30 cellular contexts compared by ENCODE assay signal in genomic region chr4:160318567-160319220, GRCh38.
A peak's percentile ranks its signal among the peaks of the same experiment; 100 is the strongest.
DNase-seq lines count a peak whose midpoint lies in the region; ATAC-seq, FAIRE-seq and TF ChIP-seq lines count a peak whose summit lies in the region.
"Had no signal": no experiment of that assay in that cellular context is flagged by ENCODE, and none has a peak within 500 bp of the region (broad histone marks: within the 10 kb centered on the region; RNA-seq: fewer than 3 reads in every experiment).

No MANE protein-coding gene starts in this region.

- H3K9ac ChIP-seq in HCT116 (ENCODE audit: low read length) = peak overlapping the region; percentile 52
- H3K9ac ChIP-seq: GM23248 had no signal

- H3K9me2 ChIP-seq in HCT116 (ENCODE audit: insufficient read depth) = 0 out of 2 replicates have a peak, but pooled peaks cover 2% of the 10 kb centered on the region

- ATAC-seq in A549 (peak; percentile 73 to 80), HCT116 (peak; percentile 67), RWPE2 (ENCODE audit: low read depth) (peak; percentile 35)
- ATAC-seq: heart left ventricle, left ventricle myocardium superior, right lobe of liver had no signal

- H3K4me1 ChIP-seq in A549 (peaks cover 32% of the 10 kb centered on the region), HCT116 (ENCODE audit: control insufficient read depth in 1 of 2, insufficient read depth in 2 of 2, low read length in 2 of 2) (peaks cover 28 to 43% of the 10 kb centered on the region in 2 experiments), RWPE2 (ENCODE audit: insufficient read depth, poor library complexity, severe bottlenecking) (peaks cover 21% of the 10 kb centered on the region)
- H3K4me1 ChIP-seq: heart left ventricle, Peyer's patch, right lobe of liver, stomach, thyroid gland had no signal

- no peaks in the 10 kb centered on the region for H3K36me3 ChIP-seq in HCT116 (ENCODE audit: control insufficient read depth in 1 of 2, insufficient read depth in 2 of 2, low read length in 2 of 2)
- H3K36me3 ChIP-seq in RWPE2 (ENCODE audit: low read depth) = no peaks in the 10 kb centered on the region
- H3K36me3 ChIP-seq: heart left ventricle, Peyer's patch, right lobe of liver, stomach, thyroid gland had no signal

- no peaks in the 10 kb centered on the region for H3K79me2 ChIP-seq in HCT116 (ENCODE audit: insufficient read depth, low read length)

- POLR2A ChIA-PET in A549 (lab: Yijun Ruan, JAX) (interaction anchor here (0.6 kb wide), 1 partner anchor 361 kb away, joined by 3 read pairs; no protein-coding TSS in a partner anchor), HCT116 (lab: Charles Lee) (interaction anchor here (1.1 kb wide), 1 partner anchor 10 kb away, joined by 5 read pairs; no protein-coding TSS in a partner anchor)

- H3K27me3 ChIP-seq in HCT116 (ENCODE audit: insufficient read depth, low read length) = no peaks in the 10 kb centered on the region
- no peaks in the 10 kb centered on the region for H3K27me3 ChIP-seq in RWPE2 (ENCODE audit: insufficient read depth, poor library complexity, severe bottlenecking)
- H3K27me3 ChIP-seq: heart left ventricle, Peyer's patch, right lobe of liver, stomach, thyroid gland had no signal

- H2AFZ ChIP-seq in HCT116 (ENCODE audit: low read depth, low read length, poor library complexity, severe bottlenecking) = peak overlapping the region; percentile 84
- H2AFZ ChIP-seq: GM23248 had no signal

- 10% methylated on average over 6 of the region's 6 CpGs for WGBS in A549 (ENCODE audit: missing lambda C conversion rate)

- H4K20me1 ChIP-seq in HCT116 (ENCODE audit: insufficient read depth) = no peaks in the 10 kb centered on the region

- TF ChIP-seq RAD21 in A549 (conservative IDR thresholded peaks at IDR 0.05 in 1 of 2, IDR thresholded peaks at IDR 0.05 in 1 of 2) (peak in 1 of 2 experiments; percentile 19; a peak in 3 of 5 replicates), HCT116 (IDR thresholded peaks at IDR 0.05; ENCODE audit: low read depth) (no peak)

- DNase-seq in A549 (ENCODE audit: low read depth in 1 of 2, low spot score in 1 of 2) (peak in 1 of 2 experiments; percentile 82), HCT116 (ENCODE audit: low read depth, low spot score) (peak; percentile 35), RWPE2 (ENCODE audit: low spot score) (no peak), epithelial cell of prostate (ENCODE audit: low read depth, low spot score) (no peak), GM12891 (ENCODE audit: insufficient read length, low spot score) (no peak), hypothalamus (lab: John Stamatoyannopoulos, UW) (no peak), posterior vena cava (ENCODE audit: low spot score) (no peak), dermis blood vessel endothelial cell (no peak)
- DNase-seq: activated CD4-positive, alpha-beta memory T cell treated with anti-CD3 and anti-CD28 coated beads, Interleukin-2, amount 10 ng/mL, durations not matched to agents 7 days and 5 days; activated CD4-positive, alpha-beta T cell treated with anti-CD3 and anti-CD28 coated beads for 1 hour; activated CD8-positive, alpha-beta memory T cell treated with anti-CD3 and anti-CD28 coated beads, Interleukin-2, amount 50 U/mL, for 4 hours; activated naive CD4-positive, alpha-beta T cell treated with Interleukin-2 at 50 U/mL for 16 hours; AML-193; caudate nucleus; CD4-positive, alpha-beta T cell; cortex of kidney; DMS153; GM23248; heart left ventricle; kidney; left ventricle myocardium superior; NCI-H1930; NCI-H524; Peyer's patch; right lobe of liver; stimulated activated CD4-positive, alpha-beta T cell treated with anti-CD3 and anti-CD28 coated beads, Interleukin-12 subunit alpha, Interleukin-12 subunit beta, amount 100 ng/mL, for 4 hours; stimulated activated CD4-positive, alpha-beta T cell treated with anti-CD3 and anti-CD28 coated beads, Interleukin-2, amount 100 ng/mL, for 48 hours; stomach; thyroid gland had no signal

- H3K9me3 ChIP-seq in A549 = peaks cover 22% of the 10 kb centered on the region
- H3K9me3 ChIP-seq in HCT116 (ENCODE audit: control insufficient read depth in 1 of 2, insufficient read depth in 1 of 2, low read depth in 1 of 2, low read length in 2 of 2) = no peaks in the 10 kb centered on the region
- no peaks in the 10 kb centered on the region for H3K9me3 ChIP-seq in RWPE2 (ENCODE audit: severe bottlenecking)
- H3K9me3 ChIP-seq: heart left ventricle, Peyer's patch, right lobe of liver, stomach, thyroid gland had no signal

- BruUV-seq in HCT116 (replicated peaks; lab: Mats Ljungman, UMichigan) = no TSS peak

- FAIRE-seq in A549 (lab: Jason Lieb, UNC) (no peak), GM12891 (lab: Jason Lieb, UNC) (no peak)
- FAIRE-seq: G401.6, kidney had no signal

- TF ChIP-seq CTCF in A549 (IDR thresholded peaks at IDR 0.05) = no peak
- TF ChIP-seq CTCF in HCT116 (IDR thresholded peaks at IDR 0.05 in 2 of 3, conservative IDR thresholded peaks at IDR 0.05 in 1 of 3; ENCODE audit: borderline replicate concordance in 1 of 3, insufficient read depth in 1 of 3, low read depth in 2 of 3, low read length in 2 of 3) = no peak
- TF ChIP-seq CTCF in RWPE2 (IDR thresholded peaks at IDR 0.05; ENCODE audit: poor library complexity, severe bottlenecking) = no peak

- H3K27ac ChIP-seq in A549 (peak overlapping the region; percentile 96 to 99), HCT116 (ENCODE audit: low read depth, low read length) (peak overlapping the region; percentile 91), RWPE2 (ENCODE audit: poor library complexity, severe bottlenecking) (peak overlapping the region; percentile 75), epithelial cell of prostate (peak overlapping the region; percentile 80)
- H3K27ac ChIP-seq: GM23248, heart left ventricle, Peyer's patch, right lobe of liver, stomach, thyroid gland had no signal

- TF ChIP-seq POLR2A in A549 (IDR thresholded peaks at IDR 0.05; ENCODE audit: low read length) (no peak), HCT116 (IDR thresholded peaks at IDR 0.05; ENCODE audit: borderline replicate concordance, extremely low read depth, insufficient read depth, insufficient read length) (no peak), GM12891 (IDR thresholded peaks at IDR 0.05; ENCODE audit: low read depth, low read length) (no peak)

- CTCF ChIA-PET in A549 (lab: Yijun Ruan, JAX) (no interaction called here), HCT116 (lab: Charles Lee) (no interaction called here)

- H3K4me3 ChIP-seq in A549 = peak overlapping the region; percentile 32
- H3K4me3 ChIP-seq in HCT116 (replicated peaks in 1 of 2; ENCODE audit: low read depth in 1 of 2, low read length in 2 of 2) = peak overlapping the region in 1 of 2 experiments; percentile 43; a peak in 2 of 4 replicates
- no peak overlapping the region for H3K4me3 ChIP-seq in RWPE2 (ENCODE audit: severe bottlenecking)
- H3K4me3 ChIP-seq: GM23248, heart left ventricle, Peyer's patch, right lobe of liver, stomach, thyroid gland had no signal

- peak overlapping the region; percentile 87 for H3K4me2 ChIP-seq in A549
- peak overlapping the region; percentile 71 for H3K4me2 ChIP-seq in HCT116 (ENCODE audit: low read length)

- intact Hi-C loops in HCT116 (cut with micrococcal nuclease) (no loop called here), posterior vena cava (cut with DNase I) (no loop called here)

- no peak for TF ChIP-seq EP300 in A549 (IDR thresholded peaks at IDR 0.05)

- RAD21 ChIA-PET in HCT116 (lab: Charles Lee; ENCODE audit: low non-redundant PET in 1 of 2, low total read pairs in 2 of 2, uncharacterized antibody in 2 of 2, unreplicated experiment in 2 of 2) = no interaction called here

TF ChIP-seq in A549, 52 proteins besides CTCF, POLR2A, EP300 and RAD21:
- TF ChIP-seq CEBPB (IDR thresholded peaks at IDR 0.05) (peak in 1 of 2 experiments; percentile 77; a peak in 2 of 4 replicates), JUN (IDR thresholded peaks at IDR 0.05) (no peak; a peak in 1 of 5 replicates), SMC3 (IDR thresholded peaks at IDR 0.05) (0 out of 3 replicates have a peak, but pooled peaks have one; percentile 5)

TF ChIP-seq in HCT116, 20 proteins besides CTCF, POLR2A, EP300 and RAD21:
- no peak for TF ChIP-seq POLR2AphosphoS5 (IDR thresholded peaks at IDR 0.05; ENCODE audit: low read depth, low read length)
- peak; percentile 48; the same call in 1 of the 2 replicates for TF ChIP-seq CEBPB (IDR thresholded peaks at IDR 0.05; ENCODE audit: low read depth)

TF ChIP-seq in GM12891, 5 proteins besides CTCF, POLR2A, EP300 and RAD21:
- no peak for TF ChIP-seq POU2F2 (IDR thresholded peaks at IDR 0.05; ENCODE audit: low read depth, low read length)
- no peak for TF ChIP-seq POLR2AphosphoS5 (IDR thresholded peaks at IDR 0.05; ENCODE audit: low read depth, low read length)
- TF ChIP-seq SPI1 (IDR thresholded peaks at IDR 0.05; ENCODE audit: low read depth, low read length) = no peak
- no peak for TF ChIP-seq TAF1 (IDR thresholded peaks at IDR 0.05; ENCODE audit: low read depth, low read length)
- TF ChIP-seq PAX5 (IDR thresholded peaks at IDR 0.05; ENCODE audit: insufficient read depth, low read length, severe bottlenecking) = no peak
